ENCODE assay signal across 17 cellular contexts in genomic region chr4:155170569-155170968, GRCh38. TPM values are rescaled to one million over a fixed set of nuclear protein-coding genes. Genes with fewer than 3 reads are reported as not detected.
DNase-seq lines count a peak whose midpoint lies in the region; ATAC-seq and TF ChIP-seq lines count a peak whose summit lies in the region.
"Had no signal": no experiment of that assay in that cellular context is flagged by ENCODE, and none has a peak within 500 bp of the region (broad histone marks: within the 10 kb centered on the region; RNA-seq: fewer than 3 reads in every experiment).

No MANE protein-coding gene starts in this region.

- H3K36me3 ChIP-seq in HCT116 (ENCODE audit: control insufficient read depth in 1 of 2, insufficient read depth in 2 of 2, low read length in 2 of 2), result no peaks in the 10 kb centered on the region
- H3K36me3 ChIP-seq in OCI-LY3 (replicated peaks; ENCODE audit: low read depth, low read length), result no peaks in the 10 kb centered on the region
- H3K36me3 ChIP-seq in hepatocyte (replicated peaks; ENCODE audit: insufficient read depth, low read depth), result no peaks in the 10 kb centered on the region
- no peaks in the 10 kb centered on the region for H3K36me3 ChIP-seq in right lobe of liver
- H3K36me3 ChIP-seq: BE2C, HAP-1 had no signal

- intact Hi-C loops in HCT116 (cut with micrococcal nuclease) (no loop called here), right lobe of liver (cut with DNase I) (no loop called here), dorsolateral prefrontal cortex (cut with DNase I) (no loop called here)

- BruUV-seq in HCT116 (replicated peaks; lab: Mats Ljungman, UMichigan), result no TSS peak

- 55% methylated on average over 4 of the region's 4 CpGs for WGBS in hepatocyte (ENCODE audit: low lambda C conversion rate, missing lambda C conversion rate)
- WGBS in right lobe of liver (ENCODE audit: insufficient coverage, low coverage, low lambda C conversion rate, missing lambda C conversion rate), result 46% methylated on average over 4 of the region's 4 CpGs

- CTCF ChIA-PET in HCT116 (lab: Charles Lee), result no interaction called here

- H3K27me3 ChIP-seq in HCT116 (ENCODE audit: insufficient read depth, low read length) (no peaks in the 10 kb centered on the region), OCI-LY3 (ENCODE audit: low read depth, low read length) (no peaks in the 10 kb centered on the region), hepatocyte (no peaks in the 10 kb centered on the region), right lobe of liver (peaks cover 0 to 3% of the 10 kb centered on the region in 2 donors), dorsolateral prefrontal cortex (no peaks in the 10 kb centered on the region)
- H3K27me3 ChIP-seq: BE2C had no signal

- H3K9me2 ChIP-seq in HCT116 (ENCODE audit: insufficient read depth) (0 out of 2 replicates have a peak, but pooled peaks cover 4% of the 10 kb centered on the region), hepatocyte (replicated peaks; ENCODE audit: insufficient read depth) (no peaks in the 10 kb centered on the region)

- H3K4me3 ChIP-seq in HCT116 (replicated peaks in 1 of 2; ENCODE audit: low read depth in 1 of 2, low read length in 2 of 2) (no peak overlapping the region), OCI-LY3 (ENCODE audit: low read length) (no peak overlapping the region), hepatocyte (no peak overlapping the region), right lobe of liver (no peak overlapping the region), dorsolateral prefrontal cortex (no peak overlapping the region)
- H3K4me3 ChIP-seq: HAP-1 had no signal

- TF ChIP-seq RAD21 in HCT116 (IDR thresholded peaks at IDR 0.05; ENCODE audit: low read depth), result peak; percentile 9; the same call in 1 of the 2 replicates

- H3K79me2 ChIP-seq in HCT116 (ENCODE audit: insufficient read depth, low read length) (no peaks in the 10 kb centered on the region), OCI-LY3 (ENCODE audit: low read length) (no peaks in the 10 kb centered on the region), hepatocyte (no peaks in the 10 kb centered on the region)

- POLR2A ChIA-PET in HCT116 (lab: Charles Lee), result no interaction called here

- no peak overlapping the region for H3K4me2 ChIP-seq in HCT116 (ENCODE audit: low read length)
- no peak overlapping the region for H3K4me2 ChIP-seq in OCI-LY3 (ENCODE audit: low read length)
- no peak overlapping the region for H3K4me2 ChIP-seq in hepatocyte

- TF ChIP-seq POLR2A in HCT116 (IDR thresholded peaks at IDR 0.05; ENCODE audit: borderline replicate concordance, extremely low read depth, insufficient read depth, insufficient read length), result no peak
- no peak for TF ChIP-seq POLR2A in right lobe of liver (IDR thresholded peaks at IDR 0.05)

- H4K20me1 ChIP-seq in HCT116 (ENCODE audit: insufficient read depth) (no peaks in the 10 kb centered on the region), OCI-LY3 (ENCODE audit: insufficient read depth, low read length) (no peaks in the 10 kb centered on the region), hepatocyte (ENCODE audit: insufficient read depth, poor library complexity, severe bottlenecking) (no peaks in the 10 kb centered on the region)

- TF ChIP-seq CTCF in HCT116 (IDR thresholded peaks at IDR 0.05 in 2 of 3, conservative IDR thresholded peaks at IDR 0.05 in 1 of 3; ENCODE audit: borderline replicate concordance in 1 of 3, insufficient read depth in 1 of 3, low read depth in 2 of 3, low read length in 2 of 3), result no peak
- peak; percentile 55 for TF ChIP-seq CTCF in OCI-LY3 (IDR thresholded peaks at IDR 0.05; ENCODE audit: low read depth, low read length)
- peak; percentile 7 for TF ChIP-seq CTCF in hepatocyte (IDR thresholded peaks at IDR 0.05; ENCODE audit: poor library complexity)
- peak in 1 of 4 donors; percentile 21 for TF ChIP-seq CTCF in right lobe of liver (IDR thresholded peaks at IDR 0.05)
- no peak for TF ChIP-seq CTCF in dorsolateral prefrontal cortex (IDR thresholded peaks at IDR 0.05 in 54 of 56, conservative IDR thresholded peaks at IDR 0.05 in 2 of 56; ENCODE audit: low read depth in 1 of 56, partially characterized antibody in 56 of 56)

- no peak overlapping the region for H2AFZ ChIP-seq in HCT116 (ENCODE audit: low read depth, low read length, poor library complexity, severe bottlenecking)
- H2AFZ ChIP-seq in OCI-LY3 (ENCODE audit: low read depth, low read length), result no peak overlapping the region
- no peak overlapping the region for H2AFZ ChIP-seq in hepatocyte

- no peak overlapping the region for H3K27ac ChIP-seq in HCT116 (ENCODE audit: low read depth, low read length)
- no peak overlapping the region for H3K27ac ChIP-seq in OCI-LY3 (ENCODE audit: low read length)
- no peak overlapping the region for H3K27ac ChIP-seq in hepatocyte
- H3K27ac ChIP-seq in right lobe of liver, result no peak overlapping the region
- no peak overlapping the region for H3K27ac ChIP-seq in dorsolateral prefrontal cortex

- H3K9me3 ChIP-seq in HCT116 (ENCODE audit: control insufficient read depth in 1 of 2, insufficient read depth in 1 of 2, low read depth in 1 of 2, low read length in 2 of 2), result no peaks in the 10 kb centered on the region
- no peaks in the 10 kb centered on the region for H3K9me3 ChIP-seq in OCI-LY3 (ENCODE audit: insufficient read depth, low read length)
- H3K9me3 ChIP-seq in hepatocyte (ENCODE audit: low read depth), result no peaks in the 10 kb centered on the region
- no peaks in the 10 kb centered on the region for H3K9me3 ChIP-seq in right lobe of liver
- H3K9me3 ChIP-seq: BE2C, HAP-1 had no signal

- RAD21 ChIA-PET in HCT116 (lab: Charles Lee; ENCODE audit: low non-redundant PET in 1 of 2, low total read pairs in 2 of 2, uncharacterized antibody in 2 of 2, unreplicated experiment in 2 of 2), result no interaction called here

- ATAC-seq in HCT116 (no peak), right lobe of liver (peak; percentile 39 to 67 (median 54)), HG02642 (IDR thresholded peaks at IDR 0.05; ENCODE audit: poor library complexity, unreplicated experiment) (no peak)
- ATAC-seq: CD8-positive, alpha-beta T cell had no signal

- H3K4me1 ChIP-seq in HCT116 (ENCODE audit: control insufficient read depth in 1 of 2, insufficient read depth in 2 of 2, low read length in 2 of 2) (no peaks in the 10 kb centered on the region), OCI-LY3 (ENCODE audit: low read length) (no peaks in the 10 kb centered on the region), hepatocyte (ENCODE audit: insufficient read depth) (no peaks in the 10 kb centered on the region), right lobe of liver (no peaks in the 10 kb centered on the region)
- H3K4me1 ChIP-seq: BE2C, HAP-1 had no signal

- no peak overlapping the region for H3K9ac ChIP-seq in HCT116 (ENCODE audit: low read length)
- no peak overlapping the region for H3K9ac ChIP-seq in OCI-LY3 (ENCODE audit: low read length)

- DNase-seq in HCT116 (ENCODE audit: low read depth, low spot score), result no peak
- DNase-seq in hepatocyte (ENCODE audit: low spot score), result no peak
- no peak for DNase-seq in right lobe of liver
- no peak for DNase-seq in HuH-7 (ENCODE audit: low spot score)
- no peak for DNase-seq in dorsolateral prefrontal cortex
- DNase-seq: BE2C; CD8-positive, alpha-beta T cell; COR-L47; DMS153; DMS79 treated with DMSO at 0.1 percent for 48 hours; EL; HFFc6; IMR-90 had no signal

TF ChIP-seq in HCT116, 20 proteins besides CTCF, POLR2A, EP300 and RAD21:
- TF ChIP-seq EZH2 (IDR thresholded peaks at IDR 0.05), result no peak
- no peak for TF ChIP-seq SRF (IDR thresholded peaks at IDR 0.05; ENCODE audit: low read depth)
- TF ChIP-seq SP1 (IDR thresholded peaks at IDR 0.05; ENCODE audit: low read depth), result no peak
- no peak for TF ChIP-seq ATF3 (IDR thresholded peaks at IDR 0.05)
- TF ChIP-seq EGR1 (IDR thresholded peaks at IDR 0.05; ENCODE audit: low read depth), result no peak
- TF ChIP-seq ZBTB33 (IDR thresholded peaks at IDR 0.05; ENCODE audit: extremely low read depth, insufficient replicate concordance, low read length), result no peak
- no peak for TF ChIP-seq MAX (IDR thresholded peaks at IDR 0.05)
- no peak for TF ChIP-seq ELF1 (IDR thresholded peaks at IDR 0.05; ENCODE audit: borderline replicate concordance, low read depth)
- TF ChIP-seq JUND (IDR thresholded peaks at IDR 0.05), result no peak
- TF ChIP-seq TCF7L2 (IDR thresholded peaks at IDR 0.05; ENCODE audit: borderline replicate concordance, extremely low read depth, insufficient read depth, insufficient read length), result no peak
- TF ChIP-seq SIN3A (IDR thresholded peaks at IDR 0.05; ENCODE audit: low read depth), result no peak
- no peak for TF ChIP-seq POLR2AphosphoS5 (IDR thresholded peaks at IDR 0.05; ENCODE audit: low read depth, low read length)
- TF ChIP-seq ZNF274 (IDR thresholded peaks at IDR 0.05; ENCODE audit: low read depth, low read length), result no peak
- no peak for TF ChIP-seq FOSL1 (IDR thresholded peaks at IDR 0.05; ENCODE audit: low read depth)
- TF ChIP-seq YY1 (IDR thresholded peaks at IDR 0.05; ENCODE audit: extremely low read depth, insufficient replicate concordance, low read depth, low read length), result no peak
- TF ChIP-seq ZFX (IDR thresholded peaks at IDR 0.05), result no peak

RNA-seq across cellular contexts. Expression of gene NPY2R, which starts 37.9 kb away (rescaled TPM):
- total RNA-seq in HCT116 (2021; ENCODE audit: unreplicated experiment) (not detected), hepatocyte (1.4 and 1.9 TPM in 2 replicates), right lobe of liver (not detected), dorsolateral prefrontal cortex (10 to 100 TPM in 2 of 120 experiments, 1 to 10 TPM in 106, under 1 TPM in 12; 0.34 to 12.8 (median 1.8) TPM)
- polyA plus RNA-seq in HCT116 (2012), result not detected in 2 replicates
- polyA plus RNA-seq in hepatocyte, result 0.95 and 1.1 TPM in 2 replicates
- total RNA-seq: CD8-positive, alpha-beta T cell; HFFc6; IMR-90 had no signal
- polyA plus RNA-seq: CD14-positive monocyte, IMR-90 had no signal

Comparison
In these comparisons a context has a peak if more than half of its experiments do, and no peak if none do; other contexts are left out.
1. ATAC-seq: peak in right lobe of liver (4 of 4); none in HCT116 (single experiment) and HG02642 (single experiment).
2. CTCF ChIP-seq: peak in OCI-LY3 (single experiment) and hepatocyte (single experiment); none in HCT116 (0 of 3) and dorsolateral prefrontal cortex (0 of 56).